25 cellular contexts compared by ENCODE assay signal in the genomic region with DNA sequence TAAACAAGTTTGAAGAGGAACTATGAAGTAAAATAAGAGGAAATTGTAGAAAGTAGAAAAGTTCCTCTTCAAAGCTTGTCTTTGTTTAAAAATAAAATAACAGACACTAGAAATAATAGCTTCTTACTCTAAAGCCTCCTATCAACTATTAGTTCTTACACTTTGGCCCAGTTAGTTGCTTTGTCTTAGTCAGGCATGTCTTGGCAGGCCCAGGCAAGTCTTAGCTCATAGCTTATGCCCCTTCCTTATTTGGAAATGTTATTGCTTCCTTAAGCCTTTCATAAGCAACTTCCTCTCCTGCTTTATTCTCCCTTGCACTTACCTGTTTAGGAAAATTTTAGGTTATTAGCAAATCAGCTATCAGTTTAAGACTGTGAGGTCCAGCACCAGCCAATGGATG.
A peak's percentile ranks its signal among the peaks of the same experiment; 100 is the strongest.
DNase-seq lines count a peak whose midpoint lies in the region; ATAC-seq and TF ChIP-seq lines count a peak whose summit lies in the region.
"Had no signal": no experiment of that assay in that cellular context is flagged by ENCODE, and none has a peak within 500 bp of the region (broad histone marks: within the 10 kb centered on the region; RNA-seq: fewer than 3 reads in every experiment).

No MANE protein-coding gene starts in this region.

- H3K27ac ChIP-seq in 22Rv1 = 0 out of 2 replicates have a peak overlapping the region, but pooled peaks have one; percentile 43
- H3K27ac ChIP-seq: left ventricle myocardium inferior, skin epidermis, tibial nerve had no signal

- in situ Hi-C loops in KBM-7 (cut with MboI; ENCODE audit: low pct_unique_long_range_greater_than_20kb, low sequenced_read_pairs) = no loop called here

- no peak for TF ChIP-seq CTCF in 22Rv1 (IDR thresholded peaks at IDR 0.05)

- no peak for ATAC-seq in HG03521 (IDR thresholded peaks at IDR 0.05; ENCODE audit: unreplicated experiment)
- ATAC-seq in HG03139 (IDR thresholded peaks at IDR 0.05; ENCODE audit: unreplicated experiment) = no peak
- ATAC-seq in GM19328 (IDR thresholded peaks at IDR 0.05; ENCODE audit: unreplicated experiment) = no peak
- ATAC-seq: activated T-helper 17 cell treated with anti-CD3 and anti-CD28 coated beads, Interleukin-2, amount 50 U/mL, for 72 hours; K562; mucosa of descending colon; T-cell had no signal

- DNase-seq in KBM-7 (peak; percentile 18), astrocyte of the hippocampus (ENCODE audit: low read depth, low spot score) (peak; percentile 27), fibroblast of peridontal ligament (ENCODE audit: extremely low read depth) (peak; percentile 58), Ammon's horn (ENCODE audit: low spot score) (no peak)
- DNase-seq: activated CD4-positive, alpha-beta T cell treated with anti-CD3 and anti-CD28 coated beads, Interleukin-2, amount 10 ng/mL, durations not matched to agents 7 days and 5 days; activated naive CD8-positive, alpha-beta T cell treated with anti-CD3 and anti-CD28 coated beads for 36 hours; GF-D8; GOT3; left ventricle myocardium inferior; mucosa of descending colon; NCI-H1048; NCI-H2081; NCI-H510A treated with DMSO at 0.1 percent for 48 hours; posterior cingulate gyrus; stimulated activated CD4-positive, alpha-beta T cell treated with anti-CD3 and anti-CD28 coated beads, Interleukin-2, amount 100 ng/mL, for 24 hours; stimulated activated naive CD4-positive, alpha-beta T cell treated with Interleukin-2 at 50 U/mL for 16 hours; T-cell had no signal
